Comparison of ENCODE assay signal across 22 cellular contexts in genomic region chr3:73026702-73027101, GRCh38. TPM values are rescaled to one million over a fixed set of nuclear protein-coding genes. Genes with fewer than 3 reads are reported as not detected.
DNase-seq lines count a peak whose midpoint lies in the region; ATAC-seq and TF ChIP-seq lines count a peak whose summit lies in the region.
"Had no signal": no experiment of that assay in that cellular context is flagged by ENCODE, and none has a peak within 500 bp of the region (broad histone marks: within the 10 kb centered on the region; RNA-seq: fewer than 3 reads in every experiment).

No MANE protein-coding gene starts in this region.

- intact Hi-C loops in CD4-positive, alpha-beta T cell (cut with DNase I, micrococcal nuclease), result no loop called here
- intact Hi-C loops in dorsolateral prefrontal cortex (cut with DNase I), result no loop called here

- no peak overlapping the region for H3K27ac ChIP-seq in CD4-positive, alpha-beta T cell (ENCODE audit: low read depth, low read length)
- H3K27ac ChIP-seq in angular gyrus (ENCODE audit: low read depth, low read length) (peak overlapping the region; percentile 97), dorsolateral prefrontal cortex (peak overlapping the region in 58 of 59 donors; percentile 32 to 97 (median 88))
- H3K27ac ChIP-seq: GM23248, KMS-11, SJCRH30 had no signal

- POLR2A ChIA-PET in CD4-positive, alpha-beta T cell (lab: Charles Lee), result interaction anchor here (1.1 kb wide), 1 partner anchor 15 kb away, joined by 5 read pairs; no protein-coding TSS in a partner anchor

- CTCF ChIA-PET in CD4-positive, alpha-beta T cell (lab: Charles Lee), result no interaction called here

- H3K27me3 ChIP-seq in CD4-positive, alpha-beta T cell (ENCODE audit: control insufficient read depth, insufficient read depth, low read length), result no peaks in the 10 kb centered on the region
- no peaks in the 10 kb centered on the region for H3K27me3 ChIP-seq in dorsolateral prefrontal cortex
- H3K27me3 ChIP-seq: SJCRH30 had no signal

- no peaks in the 10 kb centered on the region for H3K9me3 ChIP-seq in CD4-positive, alpha-beta T cell (ENCODE audit: control insufficient read depth, low read length)
- H3K9me3 ChIP-seq: HAP-1, SJCRH30 had no signal

- TF ChIP-seq CTCF in CD4-positive, alpha-beta T cell (IDR thresholded peaks at IDR 0.05), result no peak
- TF ChIP-seq CTCF in dorsolateral prefrontal cortex (IDR thresholded peaks at IDR 0.05 in 54 of 56, conservative IDR thresholded peaks at IDR 0.05 in 2 of 56; ENCODE audit: low read depth in 1 of 56, partially characterized antibody in 56 of 56) (no peak), progenitor cell of endocrine pancreas (IDR thresholded peaks at IDR 0.05; ENCODE audit: unreplicated experiment) (no peak)

- no peaks in the 10 kb centered on the region for H3K9me3 Mint-ChIP-seq in CD4-positive, alpha-beta T cell
- H3K9me3 Mint-ChIP-seq in progenitor cell of endocrine pancreas (ENCODE audit: low read depth), result no peaks in the 10 kb centered on the region

- peak overlapping the region in 1 of 59 donors; percentile 22 for H3K4me3 ChIP-seq in dorsolateral prefrontal cortex
- H3K4me3 ChIP-seq: GM23248, HAP-1, SJCRH30 had no signal

- no peaks in the 10 kb centered on the region for H3K27me3 Mint-ChIP-seq in CD4-positive, alpha-beta T cell
- H3K27me3 Mint-ChIP-seq in progenitor cell of endocrine pancreas, result no peaks in the 10 kb centered on the region
- H3K27me3 Mint-ChIP-seq: B cell had no signal

- H3K27ac Mint-ChIP-seq in CD4-positive, alpha-beta T cell, result peak overlapping the region; percentile 6
- peak overlapping the region; percentile 43 for H3K27ac Mint-ChIP-seq in progenitor cell of endocrine pancreas
- H3K27ac Mint-ChIP-seq: B cell had no signal

- H3K4me1 Mint-ChIP-seq in CD4-positive, alpha-beta T cell (ENCODE audit: low read depth), result peaks cover 86% of the 10 kb centered on the region
- H3K4me1 Mint-ChIP-seq in progenitor cell of endocrine pancreas (ENCODE audit: low read depth), result peaks cover 33% of the 10 kb centered on the region

- no peak for ATAC-seq in CD4-positive, alpha-beta T cell (ENCODE audit: poor library complexity)
- ATAC-seq in HG02973 (IDR thresholded peaks at IDR 0.05; ENCODE audit: unreplicated experiment) (no peak), HG02759 (IDR thresholded peaks at IDR 0.05; ENCODE audit: unreplicated experiment) (no peak)

- no peak for DNase-seq in CD4-positive, alpha-beta T cell
- DNase-seq in dorsolateral prefrontal cortex, result no peak
- DNase-seq in progenitor cell of endocrine pancreas (ENCODE audit: low spot score, unreplicated experiment), result no peak
- no peak for DNase-seq in stimulated activated CD4-positive, alpha-beta T cell treated with anti-CD3 and anti-CD28 coated beads, Interleukin-2, amount 100 ng/mL, for 24 hours
- DNase-seq in islet precursor cell, result no peak
- DNase-seq: COR-L47, DMS79, GM23248, IMR-90, NCI-H1105, NCI-H2029 treated with DMSO at 0.1 percent for 48 hours, NCI-H345, NCI-H524, OCI-M1, SJCRH30 had no signal

- H3K4me3 Mint-ChIP-seq in CD4-positive, alpha-beta T cell, result no peak overlapping the region
- no peak overlapping the region for H3K4me3 Mint-ChIP-seq in progenitor cell of endocrine pancreas (ENCODE audit: low read depth)
- H3K4me3 Mint-ChIP-seq: B cell, CD14-positive monocyte had no signal

- peaks cover 10% of the 10 kb centered on the region for H3K36me3 Mint-ChIP-seq in CD4-positive, alpha-beta T cell (ENCODE audit: low read depth)
- peaks cover 9% of the 10 kb centered on the region for H3K36me3 Mint-ChIP-seq in progenitor cell of endocrine pancreas (ENCODE audit: insufficient read depth)

RNA-seq across cellular contexts. Expression of gene PPP4R2, which starts 30.1 kb away (rescaled TPM):
- 10 to 100 TPM; 67.8 to 80.3 TPM for total RNA-seq in CD4-positive, alpha-beta T cell
- 100 to 1,000 TPM in 7 of 120 experiments, 10 to 100 TPM in 113; 50.2 to 118 (median 78.2) TPM for total RNA-seq in dorsolateral prefrontal cortex
- total RNA-seq in progenitor cell of endocrine pancreas, result 117 and 130 TPM in 2 replicates

RNA-seq across cellular contexts. Expression of gene EBLN2, which starts 34.8 kb away (rescaled TPM):
- 10 to 100 TPM; 14.8 to 16.0 TPM for total RNA-seq in CD4-positive, alpha-beta T cell
- total RNA-seq in dorsolateral prefrontal cortex (10 to 100 TPM in 4 of 120 experiments, 1 to 10 TPM in 116; 2.3 to 11.4 (median 6.0) TPM), progenitor cell of endocrine pancreas (14.9 and 16.9 TPM in 2 replicates)
